In the genomic region with DNA sequence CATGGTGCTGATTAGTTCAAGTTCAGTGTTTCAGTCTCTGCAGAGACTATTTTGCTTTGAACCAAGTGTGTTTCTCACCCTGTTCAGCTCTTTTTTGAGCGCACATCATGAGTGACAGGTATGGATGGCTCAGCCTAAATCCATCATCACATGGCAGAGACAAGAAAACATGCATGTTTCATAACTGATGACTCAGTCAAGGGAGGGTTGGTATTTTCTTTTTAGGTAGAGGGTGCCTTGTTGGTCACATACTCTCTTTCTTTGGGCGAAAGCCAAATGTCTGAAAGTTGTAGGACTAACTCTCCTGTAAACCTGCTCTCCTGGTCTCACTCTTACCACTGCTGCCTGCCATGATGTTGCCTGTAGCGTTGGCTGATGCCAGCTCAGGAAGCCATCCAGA, we compare ENCODE assay signal across 16 cellular contexts. TPM values are rescaled to one million over a fixed set of nuclear protein-coding genes. Genes with fewer than 3 reads are reported as not detected.
A peak's percentile ranks its signal among the peaks of the same experiment; 100 is the strongest.
DNase-seq lines count a peak whose midpoint lies in the region; ATAC-seq, FAIRE-seq and TF ChIP-seq lines count a peak whose summit lies in the region.
"Had no signal": no experiment of that assay in that cellular context is flagged by ENCODE, and none has a peak within 500 bp of the region (broad histone marks: within the 10 kb centered on the region; RNA-seq: fewer than 3 reads in every experiment).

No MANE protein-coding gene starts in this region.

- H3K4me3 Mint-ChIP-seq in activated CD8-positive, alpha-beta T cell treated with anti-CD3 and anti-CD28 coated beads, Interleukin-2, amount 10 ng/mL, durations not matched to agents 7 days and 5 days, result no peak overlapping the region
- H3K4me3 Mint-ChIP-seq: stimulated activated naive B cell treated with anti-CD40 and anti-IgM and Interleukin-4, amounts not matched to agents 10 μg/mL and 1 μg/mL and 100 μg/mL, for 72 hours had no signal

- no peaks in the 10 kb centered on the region for H3K9me3 Mint-ChIP-seq in activated CD8-positive, alpha-beta T cell treated with anti-CD3 and anti-CD28 coated beads, Interleukin-2, amount 10 ng/mL, durations not matched to agents 7 days and 5 days (ENCODE audit: insufficient read depth)
- H3K9me3 Mint-ChIP-seq: activated naive CD4-positive, alpha-beta T cell treated with anti-CD3 and anti-CD28 coated beads, Interleukin-2, amount 50 U/mL, for 72 hours; stimulated activated naive B cell treated with anti-CD40 and anti-IgM and Interleukin-4, amounts not matched to agents 10 μg/mL and 1 μg/mL and 100 μg/mL, for 72 hours had no signal

- dilution Hi-C loops in keratinocyte (cut with MboI; ENCODE audit: extremely low pct_ligation_motif_present, low sequenced_read_pairs), result no loop called here

- H3K9me1 ChIP-seq in keratinocyte (ENCODE audit: control insufficient read depth, extremely low read depth, insufficient read depth, low read length), result no peaks in the 10 kb centered on the region

- no peaks in the 10 kb centered on the region for H4K20me1 ChIP-seq in keratinocyte (ENCODE audit: control insufficient read depth, extremely low read depth, insufficient read depth, low read length)

- H3K27me3 ChIP-seq in ascending aorta, result no peaks in the 10 kb centered on the region
- no peaks in the 10 kb centered on the region for H3K27me3 ChIP-seq in keratinocyte (ENCODE audit: control insufficient read depth, extremely low read depth, insufficient read depth, low read length)

- peak; percentile 21 for DNase-seq in HPDE6-E6E7 (ENCODE audit: extremely low spot score)
- DNase-seq in ascending aorta (ENCODE audit: low spot score in 2 of 2), result no peak
- peak; percentile 7 for DNase-seq in keratinocyte (ENCODE audit: low read depth, low spot score)
- no peak for DNase-seq in AG20443 (ENCODE audit: low spot score)
- no peak for DNase-seq in NCI-H510A (lab: John Stamatoyannopoulos, UW)
- DNase-seq in activated CD8-positive, alpha-beta T cell treated with anti-CD3 and anti-CD28 coated beads, Interleukin-2, amount 10 ng/mL, durations not matched to agents 7 days and 5 days, result no peak
- DNase-seq: activated CD4-positive, alpha-beta T cell treated with anti-CD3 and anti-CD28 coated beads, Interleukin-2, amount 50 U/mL, for 1 hour; activated T-cell treated with anti-CD3 and anti-CD28 coated beads for 4 hours; effector CD8-positive, alpha-beta T cell; NCI-H2081; NCI-H526 treated with DMSO at 0.1 percent for 48 hours; stimulated activated naive B cell treated with anti-CD40 and anti-IgM and Interleukin-4, amounts not matched to agents 10 μg/mL and 1 μg/mL and 100 μg/mL, for 72 hours had no signal

- H3K27me3 Mint-ChIP-seq in activated CD8-positive, alpha-beta T cell treated with anti-CD3 and anti-CD28 coated beads, Interleukin-2, amount 10 ng/mL, durations not matched to agents 7 days and 5 days (ENCODE audit: low read depth), result no peaks in the 10 kb centered on the region
- H3K27me3 Mint-ChIP-seq: stimulated activated naive B cell treated with anti-CD40 and anti-IgM and Interleukin-4, amounts not matched to agents 10 μg/mL and 1 μg/mL and 100 μg/mL, for 72 hours had no signal

- H3K36me3 ChIP-seq in ascending aorta (peaks cover 0 to 17% of the 10 kb centered on the region in 2 donors), keratinocyte (ENCODE audit: control insufficient read depth in 2 of 2, extremely low read depth in 1 of 2, insufficient read depth in 2 of 2, low read length in 2 of 2) (peaks cover 10 to 12% of the 10 kb centered on the region in 2 experiments)

- intact Hi-C loops in ascending aorta (cut with DNase I), result no loop called here

- H3K4me2 ChIP-seq in keratinocyte (ENCODE audit: control insufficient read depth, extremely low read depth, insufficient read depth, low read depth, low read length), result no peak overlapping the region

- no peak overlapping the region for H3K27ac Mint-ChIP-seq in activated CD8-positive, alpha-beta T cell treated with anti-CD3 and anti-CD28 coated beads, Interleukin-2, amount 10 ng/mL, durations not matched to agents 7 days and 5 days
- H3K27ac Mint-ChIP-seq: activated naive CD4-positive, alpha-beta T cell treated with anti-CD3 and anti-CD28 coated beads, Interleukin-2, amount 50 U/mL, for 72 hours; stimulated activated naive B cell treated with anti-CD40 and anti-IgM and Interleukin-4, amounts not matched to agents 10 μg/mL and 1 μg/mL and 100 μg/mL, for 72 hours had no signal

- no peak overlapping the region for H3K4me3 ChIP-seq in ascending aorta
- no peak overlapping the region for H3K4me3 ChIP-seq in keratinocyte (ENCODE audit: control insufficient read depth in 2 of 3, extremely low read depth in 1 of 3, insufficient read depth in 2 of 3, low read depth in 1 of 3, low read length in 3 of 3)

- TF ChIP-seq CTCF in ascending aorta (IDR thresholded peaks at IDR 0.05) (no peak), keratinocyte (optimal IDR thresholded peaks at IDR 0.05 in 1 of 3, IDR thresholded peaks at IDR 0.05 in 1 of 3, conservative IDR thresholded peaks at IDR 0.05 in 1 of 3; ENCODE audit: extremely low read depth in 1 of 3, insufficient read depth in 2 of 3, low read length in 3 of 3) (no peak)

- no peak for ATAC-seq in activated CD8-positive, alpha-beta T cell treated with anti-CD3 and anti-CD28 coated beads, Interleukin-2, amount 10 ng/mL, durations not matched to agents 7 days and 5 days
- ATAC-seq: activated naive CD4-positive, alpha-beta T cell treated with anti-CD3 and anti-CD28 coated beads, Interleukin-2, amount 50 U/mL, for 72 hours; HCT116; stimulated activated naive B cell treated with anti-CD40 and anti-IgM and Interleukin-4, amounts not matched to agents 10 μg/mL and 1 μg/mL and 100 μg/mL, for 72 hours had no signal

- peak; percentile 23 for FAIRE-seq in keratinocyte (lab: Jason Lieb, UNC)
- FAIRE-seq: GM18507 had no signal

- POLR2A ChIA-PET in activated CD8-positive, alpha-beta T cell treated with anti-CD3 and anti-CD28 coated beads, Interleukin-2, amount 10 ng/mL, durations not matched to agents 7 days and 5 days (lab: Charles Lee), result no interaction called here

- H3K79me2 ChIP-seq in keratinocyte (ENCODE audit: control insufficient read depth, insufficient read depth, low read length), result no peaks in the 10 kb centered on the region

- peak overlapping the region; percentile 23 to 37 for H3K27ac ChIP-seq in ascending aorta
- no peak overlapping the region for H3K27ac ChIP-seq in keratinocyte (ENCODE audit: control insufficient read depth, insufficient read depth, low read length)
- peak overlapping the region; percentile 7 for H3K27ac ChIP-seq in temporal lobe (ENCODE audit: low read depth, low read length)

- no peak overlapping the region for H3K9ac ChIP-seq in keratinocyte (ENCODE audit: control insufficient read depth, extremely low read depth, insufficient read depth, low read length)

- H3K9me3 ChIP-seq in ascending aorta (no peaks in the 10 kb centered on the region), keratinocyte (ENCODE audit: control insufficient read depth, low read depth, low read length) (no peaks in the 10 kb centered on the region)

- no peak overlapping the region for H2AFZ ChIP-seq in keratinocyte (ENCODE audit: control insufficient read depth, low read length)

- CTCF ChIA-PET in activated CD8-positive, alpha-beta T cell treated with anti-CD3 and anti-CD28 coated beads, Interleukin-2, amount 10 ng/mL, durations not matched to agents 7 days and 5 days (lab: Charles Lee), result interaction anchor here (2.1 kb wide), 1 partner anchor 41 kb away, joined by 5 read pairs; no protein-coding TSS in a partner anchor

- H3K4me1 ChIP-seq in ascending aorta (peaks cover 0 to 3% of the 10 kb centered on the region in 2 donors), keratinocyte (ENCODE audit: control insufficient read depth, extremely low read depth, insufficient read depth, low read length) (no peaks in the 10 kb centered on the region)

- peaks cover 12% of the 10 kb centered on the region for H3K36me3 Mint-ChIP-seq in activated CD8-positive, alpha-beta T cell treated with anti-CD3 and anti-CD28 coated beads, Interleukin-2, amount 10 ng/mL, durations not matched to agents 7 days and 5 days (ENCODE audit: low read depth)

- peaks cover 23% of the 10 kb centered on the region for H3K4me1 Mint-ChIP-seq in activated CD8-positive, alpha-beta T cell treated with anti-CD3 and anti-CD28 coated beads, Interleukin-2, amount 10 ng/mL, durations not matched to agents 7 days and 5 days (ENCODE audit: low read depth)

RNA-seq across cellular contexts. Expression of a gene that starts 48.1 kb away (rescaled TPM):
- total RNA-seq in ascending aorta, result 37.1 TPM
- polyA plus RNA-seq in keratinocyte, result 15.4 to 19.2 TPM (median 19.0 TPM) in 3 replicates
- 8.4 TPM for polyA plus RNA-seq in keratinocyte (2011; ENCODE audit: low read depth)
- polyA plus RNA-seq in keratinocyte (2011; cell fraction: cytosol; rRNA removed), result 9.8 and 16.3 TPM in 2 replicates
- 6.9 and 9.5 TPM in 2 replicates for polyA plus RNA-seq in keratinocyte (2011; cell fraction: nucleus; rRNA removed)
- 9.2 and 19.1 TPM in 2 replicates for polyA plus RNA-seq in keratinocyte (2012; ENCODE audit: low replicate concordance)
- polyA minus RNA-seq in keratinocyte, result 32.1 to 73.6 TPM (median 37.8 TPM) in 3 replicates
- polyA minus RNA-seq in keratinocyte (2011; cell fraction: cytosol; rRNA and poly(A)+ RNA removed), result 43.4 TPM
- polyA minus RNA-seq in keratinocyte (2011; cell fraction: nucleus; rRNA and poly(A)+ RNA removed), result 9.8 and 13.0 TPM in 2 replicates
- total RNA-seq in temporal lobe, result 158 TPM
- 10 to 100 TPM; 29.7 to 29.8 TPM for total RNA-seq in activated CD8-positive, alpha-beta T cell treated with anti-CD3 and anti-CD28 coated beads, Interleukin-2, amount 10 ng/mL, durations not matched to agents 7 days and 5 days

Comparison
In these comparisons a context has a peak if more than half of its experiments do, and no peak if none do; other contexts are left out.
1. DNase-seq: peak in HPDE6-E6E7 (single experiment) and keratinocyte (single experiment); none in ascending aorta (0 of 2), AG20443 (single experiment), NCI-H510A (single experiment) and activated CD8-positive, alpha-beta T cell treated with anti-CD3 and anti-CD28 coated beads, Interleukin-2, amount 10 ng/mL, durations not matched to agents 7 days and 5 days (single experiment).